ENCODE assay signal across 8 cellular contexts in genomic region chr17:50541916-50542688, GRCh38. TPM values are rescaled to one million over a fixed set of nuclear protein-coding genes. Genes with fewer than 3 reads are reported as not detected.
DNase-seq lines count a peak whose midpoint lies in the region; ATAC-seq and TF ChIP-seq lines count a peak whose summit lies in the region.

No MANE protein-coding gene starts in this region.

- H3K27ac Mint-ChIP-seq in activated naive CD4-positive, alpha-beta T cell treated with anti-CD3 and anti-CD28 coated beads, Interleukin-2, amount 10 ng/mL, durations not matched to agents 7 days and 5 days, result peak overlapping the region; percentile 62

- in situ Hi-C loops in SK-MEL-5 (cut with HindIII; ENCODE audit: low pct_unique_long_range_greater_than_20kb, low sequenced_read_pairs), result no loop called here

- peak overlapping the region; percentile 82 for H3K27ac ChIP-seq in temporal lobe (ENCODE audit: low read depth, low read length)

- peaks cover 25% of the 10 kb centered on the region for H3K4me1 Mint-ChIP-seq in activated naive CD4-positive, alpha-beta T cell treated with anti-CD3 and anti-CD28 coated beads, Interleukin-2, amount 10 ng/mL, durations not matched to agents 7 days and 5 days

- no peaks in the 10 kb centered on the region for H3K9me3 Mint-ChIP-seq in activated naive CD4-positive, alpha-beta T cell treated with anti-CD3 and anti-CD28 coated beads, Interleukin-2, amount 10 ng/mL, durations not matched to agents 7 days and 5 days

- peak; percentile 90 for ATAC-seq in omental fat pad (ENCODE audit: low FRiP score)

- peaks cover 48% of the 10 kb centered on the region for H3K27me3 Mint-ChIP-seq in activated naive CD4-positive, alpha-beta T cell treated with anti-CD3 and anti-CD28 coated beads, Interleukin-2, amount 10 ng/mL, durations not matched to agents 7 days and 5 days

- H3K36me3 Mint-ChIP-seq in activated naive CD4-positive, alpha-beta T cell treated with anti-CD3 and anti-CD28 coated beads, Interleukin-2, amount 10 ng/mL, durations not matched to agents 7 days and 5 days, result no peaks in the 10 kb centered on the region

- H3K4me3 Mint-ChIP-seq in activated naive CD4-positive, alpha-beta T cell treated with anti-CD3 and anti-CD28 coated beads, Interleukin-2, amount 10 ng/mL, durations not matched to agents 7 days and 5 days, result peak overlapping the region; percentile 77

- no peak for TF ChIP-seq CTCF in omental fat pad (IDR thresholded peaks at IDR 0.05)

- CTCF ChIA-PET in activated naive CD4-positive, alpha-beta T cell treated with anti-CD3 and anti-CD28 coated beads, Interleukin-2, amount 10 ng/mL, durations not matched to agents 7 days and 5 days (lab: Charles Lee), result interaction anchor here (0.7 to 4.0 kb wide), 14 partner anchors 9 to 89 kb away, joined by 3 to 21 read pairs (median 4); no protein-coding TSS in a partner anchor

- DNase-seq in ELR (ENCODE audit: low read depth), result peak; percentile 89
- DNase-seq in GOT3 (lab: John Stamatoyannopoulos, UW), result peak; percentile 66
- peak; percentile 84 for DNase-seq in LoVo (ENCODE audit: low spot score)
- peak; percentile 80 for DNase-seq in SK-MEL-5 (ENCODE audit: low read depth, low spot score)
- DNase-seq in activated naive CD4-positive, alpha-beta T cell treated with anti-CD3 and anti-CD28 coated beads, Interleukin-2, amount 10 ng/mL, durations not matched to agents 7 days and 5 days, result peak; percentile 88
- peak; percentile 86 for DNase-seq in globus pallidus (ENCODE audit: low spot score)
- peak; percentile 59 for DNase-seq in omental fat pad (ENCODE audit: low spot score)

RNA-seq across cellular contexts. Expression of gene SPATA20, which starts 4.9 kb away (rescaled TPM):
- total RNA-seq in SK-MEL-5 (2014; rRNA removed; shearing (Covaris generic)), result 46.6 and 50.9 TPM in 2 replicates
- 142 and 169 TPM in 2 replicates for polyA plus RNA-seq in SK-MEL-5 (2015; cell fraction: cytosol; rRNA removed)
- 1,813 and 2,737 TPM in 2 replicates for polyA plus RNA-seq in SK-MEL-5 (2015; cell fraction: nucleus; rRNA removed)
- total RNA-seq in omental fat pad (10 to 100 TPM; 42.8 to 65.1 (median 49.4) TPM), temporal lobe (16.2 TPM)

RNA-seq across cellular contexts. Expression of gene EPN3, which starts 9.6 kb away (rescaled TPM):
- total RNA-seq in SK-MEL-5 (2014; rRNA removed; shearing (Covaris generic)), result 0.03 TPM in 1 of 2 replicates, not detected in the other
- polyA plus RNA-seq in SK-MEL-5 (2015; cell fraction: cytosol; rRNA removed), result not detected in 2 replicates
- polyA plus RNA-seq in SK-MEL-5 (2015; cell fraction: nucleus; rRNA removed), result not detected in 2 replicates
- not detected for total RNA-seq in omental fat pad
- not detected for total RNA-seq in temporal lobe

RNA-seq across cellular contexts. Expression of gene CACNA1G, which starts 18.4 kb away (rescaled TPM):
- total RNA-seq in SK-MEL-5 (2014; rRNA removed; shearing (Covaris generic)), result not detected in 2 replicates
- polyA plus RNA-seq in SK-MEL-5 (2015; cell fraction: cytosol; rRNA removed), result 0.01 and 0.03 TPM in 2 replicates
- polyA plus RNA-seq in SK-MEL-5 (2015; cell fraction: nucleus; rRNA removed), result 0.17 TPM in 1 of 2 replicates, not detected in the other
- 1 to 10 TPM in 2 of 4 donors, under 1 TPM in 2; 0.32 to 3.8 (median 1.2) TPM for total RNA-seq in omental fat pad
- total RNA-seq in temporal lobe, result 8.9 TPM

RNA-seq across cellular contexts. Expression of gene MYCBPAP, which starts 33.9 kb away (rescaled TPM):
- total RNA-seq in SK-MEL-5 (2014; rRNA removed; shearing (Covaris generic)), result 0.32 and 1.5 TPM in 2 replicates
- polyA plus RNA-seq in SK-MEL-5 (2015; cell fraction: cytosol; rRNA removed), result 0.28 and 0.50 TPM in 2 replicates
- polyA plus RNA-seq in SK-MEL-5 (2015; cell fraction: nucleus; rRNA removed), result 1.4 TPM in 2 replicates
- total RNA-seq in omental fat pad, result 1 to 10 TPM in 2 of 4 donors, under 1 TPM in 1, not detected in 1; 0.36 to 1.9 (median 1.0) TPM
- total RNA-seq in temporal lobe, result 1.2 TPM

Comparison
In these comparisons a context has a peak if more than half of its experiments do, and no peak if none do; other contexts are left out.
1. Peak in every context shown above with its lines: DNase-seq, ATAC-seq and H3K27ac ChIP-seq.